In genomic region chr12:47221256-47222023, GRCh38 we compare ENCODE assay signal across 1 cellular context.
TF ChIP-seq lines count a peak whose summit lies in the region.

No MANE protein-coding gene starts in this region.

TF ChIP-seq in HepG2, 621 proteins besides CTCF, POLR2A, EP300 and RAD21 (continued from another document and continues in another):
- TF ChIP-seq FOXO4 (CRISPR knock-in tag; conservative IDR thresholded peaks at IDR 0.05) (no peak), ZC3H4 (CRISPR knock-in tag; IDR thresholded peaks at IDR 0.05; ENCODE audit: borderline replicate concordance) (no peak), MBNL3 (CRISPR knock-in tag; conservative IDR thresholded peaks at IDR 0.05) (no peak), ZNF276 (CRISPR knock-in tag; IDR thresholded peaks at IDR 0.05; ENCODE audit: low read depth) (no peak), ZNF772 (CRISPR knock-in tag; IDR thresholded peaks at IDR 0.05) (no peak), SRSF9 (IDR thresholded peaks at IDR 0.05; ENCODE audit: borderline replicate concordance, insufficient read depth, low read depth, low read length, poor library complexity, severe bottlenecking) (no peak), ZBTB44 (CRISPR knock-in tag; IDR thresholded peaks at IDR 0.05) (no peak), NCOA2 (CRISPR knock-in tag; IDR thresholded peaks at IDR 0.05) (peak; percentile 81), FIP1L1 (IDR thresholded peaks at IDR 0.05; ENCODE audit: borderline replicate concordance, insufficient read depth, low read depth, low read length) (no peak), HDAC6 (IDR thresholded peaks at IDR 0.05; ENCODE audit: low read depth, low read length) (no peak), ZNF224 (CRISPR knock-in tag; IDR thresholded peaks at IDR 0.05) (no peak), AKAP8 (CRISPR knock-in tag; IDR thresholded peaks at IDR 0.05) (no peak), BCL3 (CRISPR knock-in tag; IDR thresholded peaks at IDR 0.05) (no peak), IRX3 (CRISPR knock-in tag; IDR thresholded peaks at IDR 0.05; ENCODE audit: borderline replicate concordance, low read depth) (no peak), ZNF432 (CRISPR knock-in tag; IDR thresholded peaks at IDR 0.05; ENCODE audit: borderline replicate concordance) (no peak), JARID2 (CRISPR knock-in tag; IDR thresholded peaks at IDR 0.05; ENCODE audit: insufficient replicate concordance) (no peak), ZBTB8A (CRISPR knock-in tag; IDR thresholded peaks at IDR 0.05; ENCODE audit: borderline replicate concordance, low read depth) (no peak), FOXC1 (CRISPR knock-in tag; IDR thresholded peaks at IDR 0.05; ENCODE audit: borderline replicate concordance) (no peak), PLRG1 (conservative IDR thresholded peaks at IDR 0.05) (no peak), RBM39 (IDR thresholded peaks at IDR 0.05; ENCODE audit: low read depth, low read length, poor library complexity, severe bottlenecking) (no peak), ZNF343 (CRISPR knock-in tag; IDR thresholded peaks at IDR 0.05) (no peak), ZNF414 (CRISPR knock-in tag; IDR thresholded peaks at IDR 0.05) (no peak), CHCHD3 (CRISPR knock-in tag; IDR thresholded peaks at IDR 0.05) (no peak), NCOA5 (CRISPR knock-in tag; IDR thresholded peaks at IDR 0.05) (no peak), RFX1 (IDR thresholded peaks at IDR 0.05) (no peak), SIN3B (IDR thresholded peaks at IDR 0.05; ENCODE audit: low read length) (no peak), TERF1 (CRISPR knock-in tag; IDR thresholded peaks at IDR 0.05) (no peak), ZBTB33 (CRISPR knock-in tag; IDR thresholded peaks at IDR 0.05) (no peak), TGIF2 (CRISPR knock-in tag; IDR thresholded peaks at IDR 0.05) (no peak), ZNF230 (CRISPR knock-in tag; IDR thresholded peaks at IDR 0.05) (no peak), DDIT3 (CRISPR knock-in tag; IDR thresholded peaks at IDR 0.05) (no peak), MZF1 (CRISPR knock-in tag; IDR thresholded peaks at IDR 0.05; ENCODE audit: borderline replicate concordance) (no peak), PRDM4 (CRISPR knock-in tag; IDR thresholded peaks at IDR 0.05; ENCODE audit: borderline replicate concordance) (no peak), SP4 (CRISPR knock-in tag; IDR thresholded peaks at IDR 0.05) (no peak), ZEB1 (IDR thresholded peaks at IDR 0.05; ENCODE audit: insufficient replicate concordance, low read depth) (no peak), ZNF362 (CRISPR knock-in tag; IDR thresholded peaks at IDR 0.05; ENCODE audit: borderline replicate concordance) (no peak), ZNF644 (CRISPR knock-in tag; IDR thresholded peaks at IDR 0.05; ENCODE audit: low read depth) (peak; percentile 98), TMF1 (CRISPR knock-in tag; IDR thresholded peaks at IDR 0.05; ENCODE audit: low read depth) (no peak), ARID2 (CRISPR knock-in tag; IDR thresholded peaks at IDR 0.05; ENCODE audit: borderline replicate concordance) (no peak), BRCA1 (CRISPR knock-in tag; IDR thresholded peaks at IDR 0.05) (no peak), HOXD1 (CRISPR knock-in tag; IDR thresholded peaks at IDR 0.05) (no peak), MIXL1 (CRISPR knock-in tag; IDR thresholded peaks at IDR 0.05) (peak; percentile 57; the same call in 1 of the 2 replicates), TEAD3 (CRISPR knock-in tag; optimal IDR thresholded peaks at IDR 0.05; ENCODE audit: borderline replicate concordance) (peak; percentile 72), ZNF616 (CRISPR knock-in tag; IDR thresholded peaks at IDR 0.05; ENCODE audit: low read depth) (no peak), GFI1 (CRISPR knock-in tag; IDR thresholded peaks at IDR 0.05; ENCODE audit: borderline replicate concordance) (no peak), CHD4 (IDR thresholded peaks at IDR 0.05; ENCODE audit: borderline replicate concordance, low read length) (no peak), RERE (CRISPR knock-in tag; IDR thresholded peaks at IDR 0.05; ENCODE audit: low read depth) (no peak)
